1 cellular context compared by ENCODE assay signal in genomic region chr1:12063141-12064072, GRCh38.
A peak's percentile ranks its signal among the peaks of the same experiment; 100 is the strongest.
TF ChIP-seq lines count a peak whose summit lies in the region.

Gene TNFRSF8, plus strand, starts transcription at chr1:12063303. Its CDS starts 296 bp downstream, at chr1:12063599.

TF ChIP-seq in K562, 482 proteins besides CTCF, POLR2A, EP300 and RAD21 (continued from another document and continues in another):
- TF ChIP-seq ZBTB12 (CRISPR knock-in tag; IDR thresholded peaks at IDR 0.05) (no peak), SMAD4 (CRISPR knock-in tag; conservative IDR thresholded peaks at IDR 0.05) (peak; percentile 62; the same call in 1 of the 2 replicates), ATF6 (CRISPR knock-in tag; IDR thresholded peaks at IDR 0.05) (peak; percentile 88; the same call in 1 of the 2 replicates), ZNF583 (CRISPR knock-in tag; IDR thresholded peaks at IDR 0.05) (0 out of 2 replicates have a peak, but pooled peaks have one; percentile 46), MAX (CRISPR knock-in tag; IDR thresholded peaks at IDR 0.05) (peak; percentile 99), MXI1 (IDR thresholded peaks at IDR 0.05; ENCODE audit: low read depth, low read length) (peak; percentile 29; the same call in 1 of the 2 replicates), ZNF408 (CRISPR knock-in tag; IDR thresholded peaks at IDR 0.05; ENCODE audit: low read depth) (no peak), STAG1 (CRISPR knock-in tag; IDR thresholded peaks at IDR 0.05; ENCODE audit: borderline replicate concordance) (peak; percentile 57; the same call in 1 of the 2 replicates), POLR2G (IDR thresholded peaks at IDR 0.05; ENCODE audit: low read depth, low read length) (peak; percentile 77), CEBPG (CRISPR knock-in tag; IDR thresholded peaks at IDR 0.05) (peak; percentile 60), CEBPG (tag; conservative IDR thresholded peaks at IDR 0.05 in 1 of 2, IDR thresholded peaks at IDR 0.05 in 1 of 2) (no peak), GABPB1 (CRISPR knock-in tag; IDR thresholded peaks at IDR 0.05) (peak; percentile 70; the same call in 1 of the 2 replicates), KLF10 (CRISPR knock-in tag; IDR thresholded peaks at IDR 0.05) (no peak), MLX (CRISPR knock-in tag; conservative IDR thresholded peaks at IDR 0.05) (no peak; a peak in 1 of 4 replicates), TEAD1 (CRISPR knock-in tag; IDR thresholded peaks at IDR 0.05) (peak in 1 of 2 experiments; percentile 92; a peak in 2 of 4 replicates), ESRRA (IDR thresholded peaks at IDR 0.05; ENCODE audit: borderline replicate concordance, low read depth) (0 out of 2 replicates have a peak, but pooled peaks have one; percentile 15), PHF8 (IDR thresholded peaks at IDR 0.05; ENCODE audit: borderline replicate concordance, low read length) (peak; percentile 41; the same call in 1 of the 2 replicates), MAZ (CRISPR knock-in tag; conservative IDR thresholded peaks at IDR 0.05 in 1 of 2, IDR thresholded peaks at IDR 0.05 in 1 of 2) (peak in 1 of 2 experiments; percentile 59; a peak in 1 of 4 replicates), IRF2 (CRISPR knock-in tag; IDR thresholded peaks at IDR 0.05) (no peak; the same call in none of the 2 replicates), CXXC5 (CRISPR knock-in tag; IDR thresholded peaks at IDR 0.05) (peak; percentile 85), ZNF766 (CRISPR knock-in tag; conservative IDR thresholded peaks at IDR 0.05) (no peak), ZNF586 (CRISPR knock-in tag; conservative IDR thresholded peaks at IDR 0.05) (no peak), AFF1 (IDR thresholded peaks at IDR 0.05; ENCODE audit: low read depth in 1 of 2, partially characterized antibody in 2 of 2) (peak in 1 of 2 experiments; percentile 74), BHLHE40 (IDR thresholded peaks at IDR 0.05; ENCODE audit: low read length) (peak; percentile 90), NFE2 (IDR thresholded peaks at IDR 0.05; ENCODE audit: low read depth) (peak; percentile 98), ZNF124 (CRISPR knock-in tag; IDR thresholded peaks at IDR 0.05) (peak; percentile 94), ZEB2 (IDR thresholded peaks at IDR 0.05) (peak; percentile 45), LCOR (CRISPR knock-in tag; IDR thresholded peaks at IDR 0.05) (peak; percentile 90), MED1 (CRISPR knock-in tag; IDR thresholded peaks at IDR 0.05; ENCODE audit: borderline replicate concordance) (no peak), TCF7 (IDR thresholded peaks at IDR 0.05; ENCODE audit: borderline replicate concordance) (no peak), ZNF398 (CRISPR knock-in tag; IDR thresholded peaks at IDR 0.05) (no peak), RB1 (IDR thresholded peaks at IDR 0.05; ENCODE audit: low read depth) (peak; percentile 50), CBFB (CRISPR knock-in tag; IDR thresholded peaks at IDR 0.05) (no peak), KLF13 (tag; IDR thresholded peaks at IDR 0.05; ENCODE audit: borderline replicate concordance, low read depth) (no peak), HDGF (IDR thresholded peaks at IDR 0.05) (no peak), ZNF551 (CRISPR knock-in tag; IDR thresholded peaks at IDR 0.05) (no peak), UBTF (IDR thresholded peaks at IDR 0.05; ENCODE audit: borderline replicate concordance in 1 of 2, low read depth in 2 of 2, low read length in 2 of 2) (peak; percentile 32 to 49; a peak in 2 of 4 replicates), ID3 (CRISPR knock-in tag; IDR thresholded peaks at IDR 0.05) (no peak), ID3 (tag; IDR thresholded peaks at IDR 0.05) (peak; percentile 67), SNRNP70 (optimal IDR thresholded peaks at IDR 0.05; ENCODE audit: low read depth, low read length) (no peak), ZNF175 (CRISPR knock-in tag; IDR thresholded peaks at IDR 0.05; ENCODE audit: low read depth) (0 out of 2 replicates have a peak, but pooled peaks have one; percentile 66), PCBP1 (IDR thresholded peaks at IDR 0.05; ENCODE audit: low read depth, low read length, poor library complexity, severe bottlenecking) (peak; percentile 61), ZNF592 (IDR thresholded peaks at IDR 0.05) (peak; percentile 94), TBL1XR1 (IDR thresholded peaks at IDR 0.05; ENCODE audit: low read length in 2 of 2) (no peak), CREB3L1 (IDR thresholded peaks at IDR 0.05; ENCODE audit: borderline replicate concordance, low read depth) (peak; percentile 82; the same call in 1 of the 2 replicates), ZFX (CRISPR knock-in tag; IDR thresholded peaks at IDR 0.05) (peak; percentile 57; the same call in 1 of the 2 replicates)
